Comparison of ENCODE assay signal across 24 cellular contexts in the genomic region with DNA sequence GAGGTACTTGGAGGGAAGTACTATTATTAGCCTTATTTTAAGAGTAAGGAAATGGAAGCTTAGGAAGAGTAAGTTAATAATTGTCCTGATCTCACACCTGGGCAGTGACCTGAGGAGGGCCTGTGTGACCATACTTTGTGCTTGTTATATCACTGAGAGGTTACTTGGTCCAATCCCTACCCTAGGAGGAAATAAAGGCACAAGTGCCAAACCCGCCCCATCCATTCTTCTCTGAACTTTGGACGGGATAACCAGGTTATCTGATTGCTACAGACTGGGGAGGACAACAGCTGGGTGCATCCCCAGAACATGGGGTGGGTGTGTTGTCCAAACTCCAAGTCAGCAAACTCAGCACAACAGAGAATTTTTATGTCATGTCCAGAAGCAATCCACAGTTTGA.
DNase-seq lines count a peak whose midpoint lies in the region; ATAC-seq and TF ChIP-seq lines count a peak whose summit lies in the region.
"Had no signal": no experiment of that assay in that cellular context is flagged by ENCODE, and none has a peak within 500 bp of the region (broad histone marks: within the 10 kb centered on the region; RNA-seq: fewer than 3 reads in every experiment).

No MANE protein-coding gene starts in this region.

- no peaks in the 10 kb centered on the region for H3K4me1 Mint-ChIP-seq in Caco-2 (ENCODE audit: low read depth, unreplicated experiment)

- H3K4me1 ChIP-seq in Caco-2 = peaks cover 16% of the 10 kb centered on the region
- peaks cover 0 to 9% of the 10 kb centered on the region in 2 donors for H3K4me1 ChIP-seq in aorta (ENCODE audit: control insufficient read depth in 1 of 2, insufficient read depth in 2 of 2, low read length in 2 of 2)

- H3K27ac Mint-ChIP-seq in Caco-2 (ENCODE audit: unreplicated experiment) = no peak overlapping the region
- H3K27ac Mint-ChIP-seq: CD4-positive, alpha-beta T cell had no signal

- no peaks in the 10 kb centered on the region for H3K9me3 ChIP-seq in Caco-2
- H3K9me3 ChIP-seq in aorta (ENCODE audit: control insufficient read depth, low read length) = no peaks in the 10 kb centered on the region
- H3K9me3 ChIP-seq: BLaER1, SJSA1 had no signal

- intact Hi-C loops in Caco-2 (cut with micrococcal nuclease; ENCODE audit: unreplicated experiment) (no loop called here), left colon (cut with DNase I, micrococcal nuclease) (no loop called here), aorta (cut with DNase I) (loop anchor here in 1 of 2 donors (5.0 to 10.0 kb wide), 2 partner anchors 198 to 285 kb away; no protein-coding TSS in a partner anchor)

- TF ChIP-seq CTCF in Caco-2 (IDR thresholded peaks at IDR 0.05; ENCODE audit: insufficient read depth in 1 of 2, low read depth in 1 of 2, low read length in 1 of 2, severe bottlenecking in 1 of 2, unreplicated experiment in 1 of 2) = no peak

- no peak overlapping the region for H3K4me3 Mint-ChIP-seq in Caco-2 (ENCODE audit: unreplicated experiment)
- H3K4me3 Mint-ChIP-seq: CD4-positive, alpha-beta T cell had no signal

- H3K4me3 ChIP-seq in Caco-2 (ENCODE audit: low read depth, low read length) (no peak overlapping the region), aorta (ENCODE audit: low read length in 2 of 2) (no peak overlapping the region)
- H3K4me3 ChIP-seq: BLaER1, SJSA1 had no signal

- H3K27me3 ChIP-seq in Caco-2 (replicated peaks; ENCODE audit: control insufficient read depth, insufficient read depth, low read length) (no peaks in the 10 kb centered on the region), aorta (ENCODE audit: control insufficient read depth in 1 of 2, insufficient read depth in 2 of 2, low read length in 1 of 2) (no peaks in the 10 kb centered on the region)
- H3K27me3 ChIP-seq: BLaER1, SJSA1 had no signal

- H3K27me3 Mint-ChIP-seq in Caco-2 (ENCODE audit: insufficient read depth, unreplicated experiment) = no peaks in the 10 kb centered on the region

- CTCF ChIA-PET in Caco-2 (lab: Charles Lee) = interaction anchor here (0.7 to 1.1 kb wide), 3 partner anchors 11 to 157 kb away, joined by 3 to 10 read pairs (median 4); no protein-coding TSS in a partner anchor

- no peaks in the 10 kb centered on the region for H3K9me3 Mint-ChIP-seq in Caco-2 (ENCODE audit: unreplicated experiment)
- H3K9me3 Mint-ChIP-seq: CD4-positive, alpha-beta T cell had no signal

- 81 to 82% methylated on average over 2 of the region's 2 CpGs for WGBS in aorta, 2 donors

- no peaks in the 10 kb centered on the region for H3K36me3 ChIP-seq in Caco-2 (ENCODE audit: control insufficient read depth, insufficient read depth, low read length)
- no peaks in the 10 kb centered on the region for H3K36me3 ChIP-seq in aorta (ENCODE audit: control insufficient read depth in 1 of 2, insufficient read depth in 2 of 2, low read length in 1 of 2)
- H3K36me3 ChIP-seq: BLaER1, SJSA1 had no signal

- H3K27ac ChIP-seq in aorta (ENCODE audit: low read depth in 1 of 2, low read length in 2 of 2) = no peak overlapping the region
- H3K27ac ChIP-seq: BLaER1, SJSA1 had no signal

- peak; percentile 39 to 73 for DNase-seq in Caco-2
- peak; percentile 16 for DNase-seq in NCI-H2227 treated with DMSO at 0.1 percent for 48 hours (lab: John Stamatoyannopoulos, UW)
- DNase-seq in left colon = peak; percentile 32 to 45
- DNase-seq in mucosa of gallbladder (ENCODE audit: low spot score) = peak; percentile 84
- no peak for DNase-seq in CD1c-positive myeloid dendritic cell (ENCODE audit: extremely low spot score)
- DNase-seq in activated CD4-positive, alpha-beta T cell treated with anti-CD3 and anti-CD28 coated beads for 48 hours = no peak
- DNase-seq in aorta = no peak
- DNase-seq in effector CD8-positive, alpha-beta T cell (lab: John Stamatoyannopoulos, UW) = no peak
- DNase-seq: CD4-positive, alpha-beta T cell; DMS 273 treated with DMSO at 0.1 percent for 48 hours; DND-41; HCEC 1CT; NCI-H1092; NCI-H1417 treated with DMSO at 0.1 percent for 48 hours; NCI-H1694 treated with DMSO at 0.1 percent for 48 hours; NCI-H2081; NCI-H446; NCI-H524 treated with DMSO at 0.1 percent for 48 hours; NCI-H82; NK-92 treated with Interleukin-12 subunit alpha and Interleukin-12 subunit beta, amount 100 ng/mL, for 24 hours; PC-3 had no signal

- no TSS peak for BruUV-seq in Caco-2 (replicated peaks; lab: Mats Ljungman, UMichigan)

- POLR2A ChIA-PET in Caco-2 (lab: Charles Lee) = no interaction called here

- ATAC-seq in left colon = peak; percentile 89
- no peak for ATAC-seq in aorta (ENCODE audit: low FRiP score)
- ATAC-seq: PC-3, Right ventricle myocardium inferior had no signal

- H3K36me3 Mint-ChIP-seq in Caco-2 (ENCODE audit: insufficient read depth, unreplicated experiment) = no peaks in the 10 kb centered on the region

Comparison
In these comparisons a context has a peak if more than half of its experiments do, and no peak if none do; other contexts are left out.
1. DNase-seq: peak in Caco-2 (2 of 2), NCI-H2227 treated with DMSO at 0.1 percent for 48 hours (single experiment), left colon (2 of 2) and mucosa of gallbladder (single experiment); none in CD1c-positive myeloid dendritic cell (single experiment), activated CD4-positive, alpha-beta T cell treated with anti-CD3 and anti-CD28 coated beads for 48 hours (single experiment), aorta (0 of 2) and effector CD8-positive, alpha-beta T cell (single experiment).